1 cellular context compared by ENCODE assay signal in the genomic region with DNA sequence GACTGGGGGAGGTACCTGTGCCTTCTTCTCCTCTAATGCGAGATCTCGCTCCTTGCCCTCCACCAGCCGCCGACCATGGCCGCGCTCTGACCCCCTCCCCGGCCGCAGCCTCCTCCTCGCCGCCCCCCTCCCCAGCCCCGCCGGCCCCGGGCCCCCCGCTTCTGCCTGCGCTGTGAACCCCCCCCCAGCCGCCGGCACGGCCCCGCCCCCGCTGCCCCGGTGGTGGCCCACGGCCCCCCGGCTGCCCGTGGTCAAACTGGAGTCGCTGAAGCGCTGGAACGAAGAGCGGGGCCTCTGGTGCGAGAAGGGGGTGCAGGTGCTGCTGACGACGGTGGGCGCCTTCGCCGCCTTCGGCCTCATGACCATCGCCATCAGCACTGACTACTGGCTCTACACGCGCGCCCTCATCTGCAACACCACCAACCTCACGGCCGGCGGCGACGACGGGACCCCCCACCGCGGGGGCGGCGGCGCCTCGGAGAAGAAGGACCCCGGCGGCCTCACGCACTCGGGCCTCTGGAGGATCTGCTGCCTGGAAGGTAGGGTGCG.
TF ChIP-seq lines count a peak whose summit lies in the region.

A gene (plus strand): TSS at position 51 of the 549 bp plus-strand sequence.

TF ChIP-seq in endothelial cell of umbilical vein, 7 proteins besides CTCF, POLR2A, EP300 and RAD21:
- TF ChIP-seq EZH2 (IDR thresholded peaks at IDR 0.05; ENCODE audit: borderline replicate concordance, low read depth, low read length, severe bottlenecking) (peak; percentile 80), POLR2AphosphoS5 (IDR thresholded peaks at IDR 0.05; ENCODE audit: insufficient read depth, low read depth, low read length) (no peak), FOS (IDR thresholded peaks at IDR 0.05; ENCODE audit: borderline replicate concordance, insufficient read depth, low read length) (no peak)
